11 cellular contexts compared by ENCODE assay signal in genomic region chr5:124133406-124133805, GRCh38.
"Had no signal": no experiment of that assay in that cellular context is flagged by ENCODE, and none has a peak within 500 bp of the region (broad histone marks: within the 10 kb centered on the region; RNA-seq: fewer than 3 reads in every experiment).

No MANE protein-coding gene starts in this region.

- H3K4me2 ChIP-seq: GM23338 had no signal

- ATAC-seq: GM23338, HCT116 had no signal

- FAIRE-seq: H1, H54 had no signal

- H3K36me3 ChIP-seq: HAP-1 had no signal

- H3K4me3 ChIP-seq: GM23248, GM23338, HAP-1 had no signal

- H2AFZ ChIP-seq: GM23248 had no signal

- H3K4me1 ChIP-seq: HAP-1 had no signal

- H3K27ac ChIP-seq: GM23248 had no signal

- H3K9me3 ChIP-seq: HAP-1 had no signal

- H3K9ac ChIP-seq: GM23248 had no signal

- DNase-seq: GM23248, GOT3, H7, H9, HCEC 1CT, HFFc6 had no signal
